ENCODE assay signal across 27 cellular contexts in the genomic region with DNA sequence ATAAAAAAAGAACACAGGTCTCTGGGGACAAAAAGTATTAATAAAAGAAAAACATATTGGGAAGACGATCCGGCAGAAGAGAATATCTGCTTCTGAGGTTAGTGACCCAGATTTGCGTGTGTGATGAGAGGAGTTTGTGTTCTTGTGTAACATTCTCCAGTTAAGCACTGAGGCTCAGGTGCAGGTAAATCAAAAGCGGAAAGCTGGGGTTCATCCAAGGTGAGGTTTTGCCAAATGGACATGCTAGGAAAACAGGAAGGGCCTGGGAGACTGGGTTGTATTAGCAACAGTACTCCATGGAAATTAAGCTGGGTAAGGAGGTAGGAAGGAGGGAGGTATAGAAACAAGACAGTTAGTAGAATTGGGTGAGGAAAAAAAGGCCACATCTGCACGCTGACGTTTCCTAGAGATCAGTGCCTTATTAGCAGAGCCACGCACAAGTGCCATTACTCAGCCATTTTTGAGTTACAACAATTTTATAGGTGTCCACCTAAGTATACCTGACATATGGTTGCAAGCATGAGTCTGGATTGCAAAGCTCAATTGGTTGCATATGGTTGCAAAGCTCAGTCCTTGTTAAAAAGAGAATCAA.
"Had no signal": no experiment of that assay in that cellular context is flagged by ENCODE, and none has a peak within 500 bp of the region (broad histone marks: within the 10 kb centered on the region; RNA-seq: fewer than 3 reads in every experiment).

No MANE protein-coding gene starts in this region.

- H3K4me1 ChIP-seq: breast epithelium, foreskin keratinocyte, transverse colon had no signal

- DNase-seq: activated CD4-positive, alpha-beta memory T cell treated with anti-CD3 and anti-CD28 coated beads for 36 hours; activated CD4-positive, alpha-beta T cell treated with anti-CD3 and anti-CD28 coated beads, Interleukin-2, amount 10 ng/mL, durations not matched to agents 24 days and 14 days; activated CD4-positive, CD25-positive, alpha-beta regulatory T cell treated with anti-CD3 and anti-CD28 coated beads, Interleukin-2, amount 50 U/mL, for 72 hours; activated CD8-positive, alpha-beta memory T cell treated with anti-CD3 and anti-CD28 coated beads, Interleukin-2, amount 50 U/mL, for 4 hours; activated effector memory CD4-positive, alpha-beta T cell treated with anti-CD3 and anti-CD28 coated beads, Interleukin-2, amount 50 U/mL, for 16 hours; activated naive CD4-positive, alpha-beta T cell treated with anti-CD3 and anti-CD28 coated beads, Interleukin-2, amount 10 ng/mL, durations not matched to agents 7 days and 5 days; activated T-cell treated with anti-CD3 and anti-CD28 coated beads, Interleukin-2, amount 50 U/mL, for 1 hour; central memory CD4-positive, alpha-beta T cell; dermis blood vessel endothelial cell; effector CD4-positive, alpha-beta T cell; foreskin keratinocyte; heart left ventricle; mesendoderm; natural killer cell; stimulated activated CD4-positive, alpha-beta T cell treated with anti-CD3 and anti-CD28 coated beads, Interleukin-12 subunit alpha, Interleukin-12 subunit beta, amount 100 ng/mL, for 4 hours; stimulated activated CD4-positive, alpha-beta T cell treated with anti-CD3 and anti-CD28 coated beads, Interleukin-4, amount 100 ng/mL, for 4 hours; stimulated activated CD8-positive, alpha-beta memory T cell treated with anti-CD3 and anti-CD28 coated beads, Interleukin-4, amount 100 ng/mL, for 48 hours; T-helper 1 cell; T-helper 9 cell; transverse colon had no signal

- H3K27ac Mint-ChIP-seq: activated CD4-positive, alpha-beta memory T cell treated with anti-CD3 and anti-CD28 coated beads for 36 hours; activated CD4-positive, alpha-beta T cell treated with anti-CD3 and anti-CD28 coated beads, Interleukin-2, amount 10 ng/mL, durations not matched to agents 24 days and 14 days; activated naive CD4-positive, alpha-beta T cell treated with anti-CD3 and anti-CD28 coated beads, Interleukin-2, amount 10 ng/mL, durations not matched to agents 7 days and 5 days; stimulated activated memory B cell treated with anti-CD40 and anti-IgM and Interleukin-4, amounts not matched to agents 10 μg/mL and 1 μg/mL and 100 μg/mL, for 72 hours had no signal

- H3K4me3 ChIP-seq: breast epithelium, esophagus muscularis mucosa, heart left ventricle, lung, skin epidermis, transverse colon had no signal

- H3K27me3 Mint-ChIP-seq: activated CD4-positive, alpha-beta memory T cell treated with anti-CD3 and anti-CD28 coated beads for 36 hours; activated CD4-positive, alpha-beta T cell treated with anti-CD3 and anti-CD28 coated beads, Interleukin-2, amount 10 ng/mL, durations not matched to agents 24 days and 14 days; activated naive CD4-positive, alpha-beta T cell treated with anti-CD3 and anti-CD28 coated beads, Interleukin-2, amount 10 ng/mL, durations not matched to agents 7 days and 5 days; stimulated activated memory B cell treated with anti-CD40 and anti-IgM and Interleukin-4, amounts not matched to agents 10 μg/mL and 1 μg/mL and 100 μg/mL, for 72 hours had no signal

- H3K9me3 ChIP-seq: breast epithelium, esophagus muscularis mucosa, heart left ventricle, transverse colon had no signal

- ATAC-seq: foreskin keratinocyte; natural killer cell; sciatic nerve; stimulated activated memory B cell treated with anti-CD40 and anti-IgM and Interleukin-4, amounts not matched to agents 10 μg/mL and 1 μg/mL and 100 μg/mL, for 72 hours had no signal

- H3K27ac ChIP-seq: breast epithelium, esophagus muscularis mucosa, foreskin keratinocyte, skin epidermis, transverse colon had no signal

- H3K9me3 Mint-ChIP-seq: activated CD4-positive, alpha-beta memory T cell treated with anti-CD3 and anti-CD28 coated beads for 36 hours; activated CD4-positive, alpha-beta T cell treated with anti-CD3 and anti-CD28 coated beads, Interleukin-2, amount 10 ng/mL, durations not matched to agents 24 days and 14 days; activated naive CD4-positive, alpha-beta T cell treated with anti-CD3 and anti-CD28 coated beads, Interleukin-2, amount 10 ng/mL, durations not matched to agents 7 days and 5 days; activated T-helper 1 cell treated with anti-CD3 and anti-CD28 coated beads, Interleukin-12 subunit alpha, Interleukin-12 subunit beta, Interleukin-2, Interleukin-4 antibody, amounts not matched to agents 30 ng/mL and 10 ng/mL and 1 ng/mL, durations not matched to agents 14 hours and 24 hours and 36 hours; natural killer cell; stimulated activated memory B cell treated with anti-CD40 and anti-IgM and Interleukin-4, amounts not matched to agents 10 μg/mL and 1 μg/mL and 100 μg/mL, for 72 hours had no signal

- H3K36me3 ChIP-seq: breast epithelium had no signal

- H3K4me3 Mint-ChIP-seq: activated CD4-positive, alpha-beta memory T cell treated with anti-CD3 and anti-CD28 coated beads for 36 hours; activated CD4-positive, alpha-beta T cell treated with anti-CD3 and anti-CD28 coated beads, Interleukin-2, amount 10 ng/mL, durations not matched to agents 24 days and 14 days; activated naive CD4-positive, alpha-beta T cell treated with anti-CD3 and anti-CD28 coated beads, Interleukin-2, amount 10 ng/mL, durations not matched to agents 7 days and 5 days; activated T-helper 1 cell treated with anti-CD3 and anti-CD28 coated beads, Interleukin-12 subunit alpha, Interleukin-12 subunit beta, Interleukin-2, Interleukin-4 antibody, amounts not matched to agents 30 ng/mL and 10 ng/mL and 1 ng/mL, durations not matched to agents 14 hours and 24 hours and 36 hours; natural killer cell; stimulated activated memory B cell treated with anti-CD40 and anti-IgM and Interleukin-4, amounts not matched to agents 10 μg/mL and 1 μg/mL and 100 μg/mL, for 72 hours had no signal

- H3K27me3 ChIP-seq: breast epithelium, esophagus muscularis mucosa, foreskin keratinocyte, heart left ventricle, transverse colon had no signal
